8 cellular contexts compared by ENCODE assay signal in genomic region chrX:42497356-42497755, GRCh38.
"Had no signal": no experiment of that assay in that cellular context is flagged by ENCODE, and none has a peak within 500 bp of the region (broad histone marks: within the 10 kb centered on the region; RNA-seq: fewer than 3 reads in every experiment).

No MANE protein-coding gene starts in this region.

- DNase-seq: GM23248, GOT3, H7, H9, HCEC 1CT, HFFc6 had no signal

- H3K9me3 ChIP-seq: HAP-1 had no signal

- H3K4me3 ChIP-seq: GM23248, GM23338, HAP-1 had no signal

- H3K27ac ChIP-seq: GM23248 had no signal

- H3K4me1 ChIP-seq: HAP-1 had no signal

- H3K9ac ChIP-seq: GM23248 had no signal

- H3K4me2 ChIP-seq: GM23338 had no signal

- H3K36me3 ChIP-seq: HAP-1 had no signal

- H2AFZ ChIP-seq: GM23248, GM23338 had no signal
